ENCODE assay signal across 8 cellular contexts in the genomic region with DNA sequence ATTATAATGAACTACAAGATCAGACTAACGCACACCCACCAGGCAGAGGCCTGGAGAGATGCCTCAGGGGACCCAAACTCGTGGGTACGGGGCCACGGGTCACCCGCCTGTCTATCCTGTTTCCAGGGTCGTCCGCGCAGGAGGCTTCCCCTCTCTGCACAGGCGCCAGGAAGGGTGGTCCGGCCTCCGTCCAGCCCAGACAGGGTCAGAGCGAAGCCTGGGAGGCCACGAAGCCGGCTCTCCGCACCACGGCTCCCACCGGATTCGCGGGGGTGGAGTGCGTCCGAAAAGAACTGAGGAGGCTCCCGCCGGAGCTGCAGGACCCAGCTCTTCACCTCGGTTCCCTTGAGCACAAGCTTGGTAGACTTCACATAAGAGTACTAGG.
DNase-seq lines count a peak whose midpoint lies in the region; ATAC-seq and TF ChIP-seq lines count a peak whose summit lies in the region.
"Not testable (repeated sequence)": the region's sequence is repeated elsewhere in the genome, so short reads cannot be mapped to it uniquely, and the experiment has no call there.

No MANE protein-coding gene starts in this region.

- intact Hi-C loops in activated CD4-positive, alpha-beta T cell treated with anti-CD3 and anti-CD28 coated beads for 36 hours (cut with DNase I, micrococcal nuclease): not testable (repeated sequence)

- H3K4me3 ChIP-seq in BJ (ENCODE audit: low read depth, low read length): peak overlapping the region; percentile 47
- peak overlapping the region; percentile 66 for H3K4me3 ChIP-seq in adipocyte (ENCODE audit: low read length)
- H3K4me3 ChIP-seq in endocrine pancreas (ENCODE audit: control insufficient read depth, insufficient read depth, low read length): peak overlapping the region; percentile 29
- peak overlapping the region; percentile 53 for H3K4me3 ChIP-seq in parathyroid adenoma (ENCODE audit: low read depth, low read length)
- peak overlapping the region; percentile 65 for H3K4me3 ChIP-seq in thoracic aorta

- H2AFZ ChIP-seq in parathyroid adenoma: not testable (repeated sequence)

- peaks cover 22% of the 10 kb centered on the region for H3K9me3 Mint-ChIP-seq in activated CD4-positive, alpha-beta T cell treated with anti-CD3 and anti-CD28 coated beads for 36 hours (ENCODE audit: low read depth)
- peaks cover 8 to 47% (median 31%) of the 10 kb centered on the region in 6 donors for H3K9me3 Mint-ChIP-seq in immature natural killer cell

- not testable (repeated sequence) for H3K4me1 Mint-ChIP-seq in activated CD4-positive, alpha-beta T cell treated with anti-CD3 and anti-CD28 coated beads for 36 hours; immature natural killer cell

- peak; percentile 35 for ATAC-seq in HG03196 (IDR thresholded peaks at IDR 0.05; ENCODE audit: unreplicated experiment)
- ATAC-seq in activated CD4-positive, alpha-beta T cell treated with anti-CD3 and anti-CD28 coated beads for 36 hours; thoracic aorta (ENCODE audit: insufficient number of reproducible peaks, low FRiP score, low read depth): not testable (repeated sequence)

- peak overlapping the region; percentile 38 for H3K4me3 Mint-ChIP-seq in activated CD4-positive, alpha-beta T cell treated with anti-CD3 and anti-CD28 coated beads for 36 hours
- H3K4me3 Mint-ChIP-seq in immature natural killer cell: peak overlapping the region in 3 of 5 donors; percentile 56 to 73 (median 59)

- CTCF ChIA-PET in BJ (lab: Yijun Ruan, JAX); activated CD4-positive, alpha-beta T cell treated with anti-CD3 and anti-CD28 coated beads for 36 hours (lab: Charles Lee): not testable (repeated sequence)

- POLR2A ChIA-PET in BJ (lab: Charles Lee); activated CD4-positive, alpha-beta T cell treated with anti-CD3 and anti-CD28 coated beads for 36 hours (lab: Charles Lee): not testable (repeated sequence)

- not testable (repeated sequence) for H3K4me1 ChIP-seq in adipocyte (ENCODE audit: control insufficient read depth, insufficient read depth, low read length); endocrine pancreas (ENCODE audit: control insufficient read depth, insufficient read depth, low read length); parathyroid adenoma; thoracic aorta (ENCODE audit: control insufficient read depth in 1 of 2, low read depth in 2 of 2)

- not testable (repeated sequence) for TF ChIP-seq CTCF in BJ (IDR thresholded peaks at IDR 0.05; ENCODE audit: insufficient read depth, low read depth, low read length); parathyroid adenoma (IDR thresholded peaks at IDR 0.05); thoracic aorta (IDR thresholded peaks at IDR 0.05)

- not testable (repeated sequence) for H3K36me3 Mint-ChIP-seq in activated CD4-positive, alpha-beta T cell treated with anti-CD3 and anti-CD28 coated beads for 36 hours (ENCODE audit: low read depth); immature natural killer cell

- not testable (repeated sequence) for H3K9me3 ChIP-seq in adipocyte (ENCODE audit: control insufficient read depth, low read length); endocrine pancreas (ENCODE audit: control insufficient read depth, low read length); parathyroid adenoma (ENCODE audit: control insufficient read depth, low read length); thoracic aorta

- DNase-seq in BJ (ENCODE audit: low read depth); activated CD4-positive, alpha-beta T cell treated with anti-CD3 and anti-CD28 coated beads for 36 hours; adipocyte (ENCODE audit: low read depth); immature natural killer cell; thoracic aorta (ENCODE audit: low spot score): not testable (repeated sequence)

- H3K27ac ChIP-seq in parathyroid adenoma: not testable (repeated sequence)
- peak overlapping the region in 1 of 2 donors; percentile 12 for H3K27ac ChIP-seq in thoracic aorta

- not testable (repeated sequence) for H3K27ac Mint-ChIP-seq in activated CD4-positive, alpha-beta T cell treated with anti-CD3 and anti-CD28 coated beads for 36 hours; immature natural killer cell

- H3K9ac ChIP-seq in adipocyte (ENCODE audit: low read length): peak overlapping the region; percentile 42
- peak overlapping the region; percentile 26 for H3K9ac ChIP-seq in endocrine pancreas (ENCODE audit: control insufficient read depth, insufficient read depth, low read length)
- H3K9ac ChIP-seq in parathyroid adenoma: not testable (repeated sequence)

- not testable (repeated sequence) for H3K36me3 ChIP-seq in BJ (ENCODE audit: control insufficient read depth, insufficient read depth, low read length); adipocyte (ENCODE audit: control insufficient read depth, insufficient read depth, low read length, severe bottlenecking); endocrine pancreas (ENCODE audit: control insufficient read depth, insufficient read depth, low read length); parathyroid adenoma (ENCODE audit: control insufficient read depth, insufficient read depth, low read length); thoracic aorta

- H3K79me2 ChIP-seq in parathyroid adenoma: not testable (repeated sequence)

- H3K27me3 Mint-ChIP-seq in activated CD4-positive, alpha-beta T cell treated with anti-CD3 and anti-CD28 coated beads for 36 hours; immature natural killer cell (ENCODE audit: low read depth in 3 of 3): not testable (repeated sequence)

- peak overlapping the region; percentile 42 for H3K4me2 ChIP-seq in parathyroid adenoma (ENCODE audit: low read length)

- H3K27me3 ChIP-seq in BJ (ENCODE audit: control insufficient read depth, insufficient read depth, low read length); adipocyte (replicated peaks; ENCODE audit: control insufficient read depth, insufficient read depth, low read length); endocrine pancreas (ENCODE audit: control insufficient read depth, insufficient read depth, low read length); parathyroid adenoma (ENCODE audit: control insufficient read depth, insufficient read depth, low read length); thoracic aorta (replicated peaks; ENCODE audit: insufficient read depth): not testable (repeated sequence)
